In genomic region chr3:166125179-166125578, GRCh38 we compare ENCODE assay signal across 20 cellular contexts.
A peak's percentile ranks its signal among the peaks of the same experiment; 100 is the strongest.
DNase-seq lines count a peak whose midpoint lies in the region; ATAC-seq, FAIRE-seq and TF ChIP-seq lines count a peak whose summit lies in the region.
"Had no signal": no experiment of that assay in that cellular context is flagged by ENCODE, and none has a peak within 500 bp of the region (broad histone marks: within the 10 kb centered on the region; RNA-seq: fewer than 3 reads in every experiment).

No MANE protein-coding gene starts in this region.

- intact Hi-C loops in MCF 10A (cut with micrococcal nuclease): no loop called here
- intact Hi-C loops in mammary epithelial cell (cut with micrococcal nuclease): no loop called here
- intact Hi-C loops in GM12878 (cut with micrococcal nuclease; ENCODE audit: unreplicated experiment): no loop called here
- intact Hi-C loops in head of caudate nucleus (cut with DNase I): no loop called here
- intact Hi-C loops in Right ventricle myocardium superior (cut with DNase I): no loop called here

- in situ Hi-C loops in mammary epithelial cell (cut with MboI; ENCODE audit: low sequenced_read_pairs in 2 of 2): no loop called here
- in situ Hi-C loops in GM12878 (cut with MboI): no loop called here

- TF ChIP-seq RAD21 in GM12878 (IDR thresholded peaks at IDR 0.05; ENCODE audit: insufficient read depth, low read depth, low read length): no peak

- H3K9ac ChIP-seq in mammary epithelial cell (ENCODE audit: insufficient read depth, low read length): no peak overlapping the region
- H3K9ac ChIP-seq in GM12878 (ENCODE audit: control insufficient read depth, insufficient read depth, low read length): no peak overlapping the region
- H3K9ac ChIP-seq in mesendoderm (ENCODE audit: low read length): no peak overlapping the region

- peaks cover 17% of the 10 kb centered on the region for H3K4me1 Mint-ChIP-seq in MCF 10A (ENCODE audit: insufficient read depth, unreplicated experiment)
- H3K4me1 Mint-ChIP-seq: CD14-positive monocyte had no signal

- H3K27ac ChIP-seq in mammary epithelial cell (ENCODE audit: insufficient read depth, low read depth, low read length): no peak overlapping the region
- no peak overlapping the region for H3K27ac ChIP-seq in GM12878 (ENCODE audit: control insufficient read depth, insufficient read depth)
- H3K27ac ChIP-seq in mesendoderm (ENCODE audit: low read depth, low read length): no peak overlapping the region
- H3K27ac ChIP-seq: SJSA1 had no signal

- H4K20me1 ChIP-seq in mammary epithelial cell (ENCODE audit: insufficient read depth, low read length): no peaks in the 10 kb centered on the region
- no peaks in the 10 kb centered on the region for H4K20me1 ChIP-seq in GM12878 (ENCODE audit: control insufficient read depth, insufficient read depth)

- RAD21 ChIA-PET in GM12878 (lab: Charles Lee; ENCODE audit: unreplicated experiment): no interaction called here

- no CpG with 5 or more reads among the region's 2 CpGs for WGBS in mammary epithelial cell (ENCODE audit: low coverage, missing lambda C conversion rate)
- 6% methylated on average over 2 of the region's 2 CpGs for WGBS in GM12878 (ENCODE audit: insufficient coverage, insufficient replicate concordance, low lambda C conversion rate, missing lambda C conversion rate)
- no CpG with 5 or more reads among the region's 2 CpGs for WGBS in mesendoderm (ENCODE audit: extremely low coverage, insufficient coverage, low lambda C conversion rate)

- no peak overlapping the region for H2BK120ac ChIP-seq in mesendoderm (ENCODE audit: low read depth, low read length)

- no peaks in the 10 kb centered on the region for H3K36me3 Mint-ChIP-seq in MCF 10A (ENCODE audit: insufficient read depth, unreplicated experiment)
- H3K36me3 Mint-ChIP-seq: CD14-positive monocyte had no signal

- no peak overlapping the region for H3K4me3 ChIP-seq in mammary epithelial cell (replicated peaks in 1 of 3; ENCODE audit: insufficient read depth in 1 of 3, low read depth in 2 of 3, low read length in 3 of 3)
- no peak overlapping the region for H3K4me3 ChIP-seq in GM12878
- no peak overlapping the region for H3K4me3 ChIP-seq in mesendoderm (ENCODE audit: low read length)
- H3K4me3 ChIP-seq: SJSA1 had no signal

- POLR2A ChIA-PET in MCF 10A (lab: Yijun Ruan, JAX): interaction anchor here (0.7 kb wide), 1 partner anchor 14 kb away, joined by 3 read pairs; no protein-coding TSS in a partner anchor
- POLR2A ChIA-PET in HEK293T (lab: Yijun Ruan, JAX): no interaction called here
- POLR2A ChIA-PET in GM12878 (lab: Charles Lee): no interaction called here

- no peak overlapping the region for H3K4me2 ChIP-seq in mammary epithelial cell (ENCODE audit: insufficient read depth, low read depth, low read length)
- H3K4me2 ChIP-seq in GM12878 (ENCODE audit: control insufficient read depth, insufficient read depth): no peak overlapping the region
- H3K4me2 ChIP-seq in mesendoderm (ENCODE audit: low read length): no peak overlapping the region

- H3K9me3 Mint-ChIP-seq in MCF 10A (ENCODE audit: unreplicated experiment): peaks cover 6% of the 10 kb centered on the region

- no peak for TF ChIP-seq EP300 in GM12878 (IDR thresholded peaks at IDR 0.05; ENCODE audit: borderline replicate concordance in 1 of 2, control insufficient read depth in 1 of 2, low read depth in 2 of 2, low read length in 2 of 2)

- H4K8ac ChIP-seq in mesendoderm (ENCODE audit: low read depth, low read length): no peak overlapping the region

- H3K79me1 ChIP-seq in mesendoderm (ENCODE audit: low read length): no peaks in the 10 kb centered on the region

- H3K4me3 Mint-ChIP-seq in MCF 10A (ENCODE audit: unreplicated experiment): no peak overlapping the region
- H3K4me3 Mint-ChIP-seq: CD14-positive monocyte had no signal

- H2AK5ac ChIP-seq in mesendoderm (ENCODE audit: low read length): no peak overlapping the region

- H2AFZ ChIP-seq in mammary epithelial cell (ENCODE audit: low read depth, low read length) (no peak overlapping the region), GM12878 (ENCODE audit: control insufficient read depth, low read depth, low read length) (no peak overlapping the region)

- SMC1A ChIA-PET in GM12878 (lab: Charles Lee; ENCODE audit: uncharacterized antibody, unreplicated experiment): no interaction called here

- no peak overlapping the region for H3K56ac ChIP-seq in mesendoderm (ENCODE audit: low read length)

- H2BK5ac ChIP-seq in mesendoderm (ENCODE audit: low read length): no peak overlapping the region

- H3K36me3 ChIP-seq in mammary epithelial cell (ENCODE audit: insufficient read depth, low read length): no peaks in the 10 kb centered on the region
- H3K36me3 ChIP-seq in GM12878 (ENCODE audit: control insufficient read depth in 2 of 2, insufficient read depth in 2 of 2, low read length in 1 of 2): no peaks in the 10 kb centered on the region
- no peaks in the 10 kb centered on the region for H3K36me3 ChIP-seq in mesendoderm (ENCODE audit: control insufficient read depth, insufficient read depth, low read length)
- H3K36me3 ChIP-seq: SJSA1 had no signal

- dilution Hi-C loops in mammary epithelial cell (cut with HindIII; ENCODE audit: low sequenced_read_pairs): no loop called here

- no peaks in the 10 kb centered on the region for H3K27me3 Mint-ChIP-seq in MCF 10A (ENCODE audit: insufficient read depth, unreplicated experiment)

- no peak for TF ChIP-seq CTCF in MCF 10A (IDR thresholded peaks at IDR 0.05; ENCODE audit: unreplicated experiment)
- no peak for TF ChIP-seq CTCF in mammary epithelial cell (conservative IDR thresholded peaks at IDR 0.05 in 1 of 2, IDR thresholded peaks at IDR 0.05 in 1 of 2; ENCODE audit: extremely low read depth in 1 of 2, insufficient read depth in 1 of 2, low read depth in 1 of 2, low read length in 2 of 2)
- TF ChIP-seq CTCF in GM12878 (IDR thresholded peaks at IDR 0.05 in 2 of 3, conservative IDR thresholded peaks at IDR 0.05 in 1 of 3; ENCODE audit: control insufficient read depth in 2 of 3, extremely low read depth in 1 of 3, insufficient read depth in 1 of 3, low read depth in 3 of 3, low read length in 3 of 3): no peak

- BruUV-seq in MCF 10A (replicated peaks; lab: Mats Ljungman, UMichigan): no TSS peak
- BruUV-seq in mammary epithelial cell (replicated peaks; lab: Mats Ljungman, UMichigan): no TSS peak
- no TSS peak for BruUV-seq in GM12878 (replicated peaks; lab: Mats Ljungman, UMichigan)

- no peak for TF ChIP-seq POLR2A in GM12878 (IDR thresholded peaks at IDR 0.05; ENCODE audit: low read depth, low read length)

- no peak overlapping the region for H3K4ac ChIP-seq in mesendoderm (ENCODE audit: low read depth, low read length)

- no peak for FAIRE-seq in GM12878 (lab: Jason Lieb, UNC)
- FAIRE-seq: A204.1, HTR-8/SVneo had no signal

- H3K27ac Mint-ChIP-seq in MCF 10A (ENCODE audit: low read depth, unreplicated experiment): peak overlapping the region; percentile 3
- H3K27ac Mint-ChIP-seq: CD14-positive monocyte had no signal

- no peak for DNase-seq in MCF 10A (ENCODE audit: unreplicated experiment)
- no peak for DNase-seq in mammary epithelial cell
- peak; percentile 7 for DNase-seq in HEK293T (ENCODE audit: extremely low spot score)
- DNase-seq in GM12878 (ENCODE audit: low read depth, low spot score): no peak
- peak; percentile 66 for DNase-seq in mesendoderm
- DNase-seq in head of caudate nucleus: no peak
- no peak for DNase-seq in NCI-H2081 (lab: John Stamatoyannopoulos, UW)
- DNase-seq in Right ventricle myocardium superior: no peak
- DNase-seq: DMS79 treated with DMSO at 0.1 percent for 48 hours, HCEC 1CT, IMR-90, MV-4-11, NCI-H1105 treated with DMSO at 0.1 percent for 48 hours, NCI-H2029 treated with DMSO at 0.1 percent for 48 hours, NCI-H446 had no signal

- ATAC-seq in GM12878 (peak; percentile 23; the same call in 1 of the 3 replicates), Right ventricle myocardium superior (ENCODE audit: poor library complexity) (no peak)
- ATAC-seq: Panc1 had no signal

- H2BK15ac ChIP-seq in mesendoderm (replicated peaks; ENCODE audit: low read depth): no peak overlapping the region

- H3K23ac ChIP-seq in mesendoderm (ENCODE audit: low read length): no peak overlapping the region

- H4K5ac ChIP-seq in mesendoderm (ENCODE audit: low read length): no peak overlapping the region

- H3K9me3 ChIP-seq in mammary epithelial cell (replicated peaks; ENCODE audit: insufficient read depth, low read length) (no peaks in the 10 kb centered on the region), GM12878 (replicated peaks; ENCODE audit: control insufficient read depth, insufficient read depth, low read length) (no peaks in the 10 kb centered on the region)
- H3K9me3 ChIP-seq: SJSA1 had no signal

- H3K18ac ChIP-seq in mesendoderm (ENCODE audit: low read length): no peak overlapping the region

- H3K27me3 ChIP-seq in mammary epithelial cell (ENCODE audit: insufficient read depth, low read length) (no peaks in the 10 kb centered on the region), GM12878 (replicated peaks in 1 of 2; ENCODE audit: control insufficient read depth in 2 of 2, insufficient read depth in 2 of 2, low read length in 1 of 2) (no peaks in the 10 kb centered on the region), mesendoderm (ENCODE audit: insufficient read depth, low read length, poor library complexity) (no peaks in the 10 kb centered on the region)
- H3K27me3 ChIP-seq: SJSA1 had no signal

- H3K4me1 ChIP-seq in mammary epithelial cell (ENCODE audit: insufficient read depth, low read length) (peaks cover 12% of the 10 kb centered on the region), GM12878 (ENCODE audit: control insufficient read depth, insufficient read depth, low read length) (no peaks in the 10 kb centered on the region), mesendoderm (ENCODE audit: control insufficient read depth, low read depth, low read length) (no peaks in the 10 kb centered on the region)
- H3K4me1 ChIP-seq: SJSA1 had no signal

- CTCF ChIA-PET in MCF 10A (lab: Yijun Ruan, JAX) (no interaction called here), mammary epithelial cell (lab: Charles Lee; ENCODE audit: low non-redundant PET) (no interaction called here), HEK293T (lab: Yijun Ruan, JAX) (no interaction called here), GM12878 (lab: Yijun Ruan, JAX) (no interaction called here)

- H3K79me2 ChIP-seq in mammary epithelial cell (ENCODE audit: insufficient read depth, low read length) (no peaks in the 10 kb centered on the region), GM12878 (ENCODE audit: control insufficient read depth, insufficient read depth, low read length) (no peaks in the 10 kb centered on the region), mesendoderm (ENCODE audit: control insufficient read depth, insufficient read depth, low read length) (no peaks in the 10 kb centered on the region)

TF ChIP-seq in HEK293T, 16 proteins besides CTCF, POLR2A, EP300 and RAD21 (continues in another document):
- no peak for TF ChIP-seq FOXK2 (IDR thresholded peaks at IDR 0.05)
- TF ChIP-seq FOXM1 (IDR thresholded peaks at IDR 0.05; ENCODE audit: borderline replicate concordance): no peak
- no peak for TF ChIP-seq ELF4 (IDR thresholded peaks at IDR 0.05)
- TF ChIP-seq L3MBTL2 (conservative IDR thresholded peaks at IDR 0.05): no peak

Comparison
In these comparisons a context has a peak if more than half of its experiments do, and no peak if none do; other contexts are left out.
1. DNase-seq: peak in HEK293T (single experiment) and mesendoderm (single experiment); none in MCF 10A (single experiment), mammary epithelial cell (single experiment), GM12878 (single experiment), head of caudate nucleus (0 of 42), NCI-H2081 (0 of 2) and Right ventricle myocardium superior (single experiment).